In the genomic region with DNA sequence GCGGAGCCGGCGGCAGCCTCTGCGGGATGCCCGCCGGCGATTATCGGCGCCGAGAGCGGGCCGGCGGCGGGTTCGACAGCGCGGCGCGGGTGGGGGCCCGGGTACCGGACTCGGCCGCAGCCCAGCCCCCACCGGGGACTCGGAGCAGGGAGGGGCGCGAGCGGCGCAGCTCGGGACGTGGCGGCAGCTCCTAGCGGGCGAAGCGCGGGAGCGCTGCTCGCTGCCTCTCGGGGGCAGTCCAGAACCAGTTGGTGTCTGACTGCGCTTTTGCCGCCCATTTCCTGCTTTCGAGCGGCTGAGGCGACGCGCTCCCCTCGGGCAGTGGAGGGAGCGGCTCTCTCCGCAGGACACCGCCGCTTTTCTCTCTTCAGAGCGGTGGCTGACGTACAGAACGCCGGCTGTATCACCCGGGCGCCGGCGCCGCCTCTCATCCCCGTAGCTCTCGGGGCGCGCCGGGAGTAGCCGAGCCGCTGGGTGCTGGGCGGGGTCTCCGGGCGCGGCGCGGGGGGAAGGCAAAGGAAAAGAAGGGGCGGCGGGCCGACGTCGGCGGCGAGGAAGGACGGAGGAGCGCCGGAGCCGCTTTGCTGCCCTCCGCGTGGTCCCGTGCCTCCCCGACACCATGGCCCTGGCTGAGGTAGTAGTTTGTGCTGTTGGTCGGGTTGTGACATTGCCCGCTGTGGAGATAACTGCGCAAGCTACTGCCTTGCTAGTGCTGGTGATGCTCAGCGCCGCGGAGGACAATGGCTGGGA, we compare ENCODE assay signal across 8 cellular contexts.
A peak's percentile ranks its signal among the peaks of the same experiment; 100 is the strongest.
DNase-seq lines count a peak whose midpoint lies in the region; ATAC-seq and TF ChIP-seq lines count a peak whose summit lies in the region.

No MANE protein-coding gene starts in this region.

- RAD21 ChIA-PET in HCT116 (lab: Charles Lee; ENCODE audit: low non-redundant PET in 1 of 2, low total read pairs in 2 of 2, uncharacterized antibody in 2 of 2, unreplicated experiment in 2 of 2): interaction anchor here in 1 of 2 experiments (0.7 kb wide), 1 partner anchor 159 kb away, joined by 4 read pairs; no protein-coding TSS in a partner anchor

- H3K4me2 ChIP-seq in HCT116 (ENCODE audit: low read length) (peak overlapping the region; percentile 91), MM.1S (ENCODE audit: low read depth, low read length) (peak overlapping the region; percentile 56)

- H3K27me3 Mint-ChIP-seq in type B pancreatic cell: no peaks in the 10 kb centered on the region

- peak; percentile 43 for TF ChIP-seq POLR2A in HCT116 (IDR thresholded peaks at IDR 0.05; ENCODE audit: borderline replicate concordance, extremely low read depth, insufficient read depth, insufficient read length)

- H3K36me3 ChIP-seq in HCT116 (ENCODE audit: control insufficient read depth in 1 of 2, insufficient read depth in 2 of 2, low read length in 2 of 2): no peaks in the 10 kb centered on the region
- H3K36me3 ChIP-seq in MM.1S (replicated peaks; ENCODE audit: insufficient read depth, low read length): no peaks in the 10 kb centered on the region

- no peaks in the 10 kb centered on the region for H3K9me2 ChIP-seq in HCT116 (ENCODE audit: insufficient read depth)
- no peaks in the 10 kb centered on the region; the same call in 1 of the 2 replicates for H3K9me2 ChIP-seq in MM.1S (replicated peaks; ENCODE audit: insufficient read depth, low read length)

- peaks cover 25% of the 10 kb centered on the region for H3K4me1 Mint-ChIP-seq in type B pancreatic cell (ENCODE audit: unreplicated experiment)

- intact Hi-C loops in HCT116 (cut with micrococcal nuclease) (loop anchor here (1.0 to 10.0 kb wide), 4 partner anchors 122 to 338 kb away; a partner anchor contains a TSS), cardiac septum (cut with DNase I) (loop anchor here (2.0 to 5.0 kb wide), 3 partner anchors 30 to 192 kb away; no protein-coding TSS in a partner anchor)

- CTCF ChIA-PET in HCT116 (lab: Charles Lee): interaction anchor here (0.9 to 1.7 kb wide), 4 partner anchors 22 to 466 kb away, joined by 3 to 5 read pairs (median 4); no protein-coding TSS in a partner anchor

- peaks cover 29% of the 10 kb centered on the region for H3F3A ChIP-seq in MM.1S (ENCODE audit: insufficient read depth, low read length)

- H2AFZ ChIP-seq in HCT116 (ENCODE audit: low read depth, low read length, poor library complexity, severe bottlenecking) (no peak overlapping the region), MM.1S (ENCODE audit: low read length) (peak overlapping the region; percentile 92)

- H3K9me3 ChIP-seq in HCT116 (ENCODE audit: control insufficient read depth in 1 of 2, insufficient read depth in 1 of 2, low read depth in 1 of 2, low read length in 2 of 2) (no peaks in the 10 kb centered on the region), MM.1S (replicated peaks; ENCODE audit: insufficient read depth, low read length) (no peaks in the 10 kb centered on the region)

- peaks cover 26% of the 10 kb centered on the region for H3K79me2 ChIP-seq in HCT116 (ENCODE audit: insufficient read depth, low read length)
- H3K79me2 ChIP-seq in MM.1S (ENCODE audit: low read length): peaks cover 21% of the 10 kb centered on the region

- H3K27ac Mint-ChIP-seq in type B pancreatic cell: peak overlapping the region; percentile 100

- DNase-seq in GM10266 (ENCODE audit: extremely low spot score) (peak; percentile 79), HCT116 (ENCODE audit: low read depth, low spot score) (peak; percentile 51), MM.1S (peak; percentile 92), cardiac septum (ENCODE audit: low spot score) (peak; percentile 93), pons (ENCODE audit: low spot score) (peak; percentile 91), type B pancreatic cell (ENCODE audit: extremely low spot score, unreplicated experiment) (peak; percentile 91)
- peak; percentile 47 for DNase-seq in activated naive CD8-positive, alpha-beta T cell treated with anti-CD3 and anti-CD28 coated beads, Interleukin-2, amount 50 U/mL, for 16 hours (ENCODE audit: low read depth, low spot score)

- POLR2A ChIA-PET in HCT116 (lab: Charles Lee): interaction anchor here (0.8 to 1.4 kb wide), 4 partner anchors 10 to 191 kb away, joined by 3 to 7 read pairs (median 4); no protein-coding TSS in a partner anchor

- peak overlapping the region; percentile 72 to 79 for H3K4me3 ChIP-seq in HCT116 (replicated peaks in 1 of 2; ENCODE audit: low read depth in 1 of 2, low read length in 2 of 2)
- peak overlapping the region; percentile 75 for H3K4me3 ChIP-seq in MM.1S (ENCODE audit: low read length)

- TF ChIP-seq RAD21 in HCT116 (IDR thresholded peaks at IDR 0.05; ENCODE audit: low read depth): peak; percentile 63

- ATAC-seq in HCT116 (peak; percentile 85), SK-N-SH treated with all-trans-retinoic acid at 6 μM for 48 hours (peak; percentile 89)

- peak overlapping the region; percentile 92 for H3K4me3 Mint-ChIP-seq in type B pancreatic cell

- H3K9ac ChIP-seq in HCT116 (ENCODE audit: low read length): peak overlapping the region; percentile 93
- H3K9ac ChIP-seq in MM.1S (ENCODE audit: low read length): peak overlapping the region; percentile 100

- H3K27me3 ChIP-seq in HCT116 (ENCODE audit: insufficient read depth, low read length) (no peaks in the 10 kb centered on the region), MM.1S (replicated peaks; ENCODE audit: insufficient read depth, low read length) (no peaks in the 10 kb centered on the region)

- H4K20me1 ChIP-seq in HCT116 (ENCODE audit: insufficient read depth): no peaks in the 10 kb centered on the region
- H4K20me1 ChIP-seq in MM.1S (ENCODE audit: insufficient read depth, low read length): no peaks in the 10 kb centered on the region

- H3K27ac ChIP-seq in HCT116 (ENCODE audit: low read depth, low read length): peak overlapping the region; percentile 99
- peak overlapping the region; percentile 100 for H3K27ac ChIP-seq in MM.1S (ENCODE audit: low read length)

- H3K4me1 ChIP-seq in HCT116 (ENCODE audit: control insufficient read depth in 1 of 2, insufficient read depth in 2 of 2, low read length in 2 of 2) (peaks cover 11 to 36% of the 10 kb centered on the region in 2 experiments), MM.1S (ENCODE audit: low read length) (peaks cover 25% of the 10 kb centered on the region)

- TF ChIP-seq CTCF in GM10266 (IDR thresholded peaks at IDR 0.05; ENCODE audit: control insufficient read depth, insufficient read depth, low read depth, missing control alignments): peak; percentile 53
- TF ChIP-seq CTCF in HCT116 (IDR thresholded peaks at IDR 0.05 in 2 of 3, conservative IDR thresholded peaks at IDR 0.05 in 1 of 3; ENCODE audit: borderline replicate concordance in 1 of 3, insufficient read depth in 1 of 3, low read depth in 2 of 3, low read length in 2 of 3): peak in 1 of 3 experiments; percentile 25; a peak in 2 of 6 replicates
- peak; percentile 40 for TF ChIP-seq CTCF in MM.1S (IDR thresholded peaks at IDR 0.05; ENCODE audit: low read length)
- peak; percentile 72 for TF ChIP-seq CTCF in type B pancreatic cell (conservative IDR thresholded peaks at IDR 0.05)

- peaks cover 7% of the 10 kb centered on the region for H3K36me3 Mint-ChIP-seq in type B pancreatic cell

- H3K9me3 Mint-ChIP-seq in type B pancreatic cell: no peaks in the 10 kb centered on the region

- no TSS peak for BruUV-seq in HCT116 (replicated peaks; lab: Mats Ljungman, UMichigan)

TF ChIP-seq in HCT116, 20 proteins besides CTCF, POLR2A, EP300 and RAD21 (continues in another document):
- TF ChIP-seq ELF1 (IDR thresholded peaks at IDR 0.05; ENCODE audit: borderline replicate concordance, low read depth) (no peak), SP1 (IDR thresholded peaks at IDR 0.05; ENCODE audit: low read depth) (no peak), CBX3 (IDR thresholded peaks at IDR 0.05; ENCODE audit: low read depth) (peak; percentile 76; the same call in 1 of the 2 replicates), TCF7L2 (IDR thresholded peaks at IDR 0.05; ENCODE audit: borderline replicate concordance, extremely low read depth, insufficient read depth, insufficient read length) (peak; percentile 48), ZFX (IDR thresholded peaks at IDR 0.05) (peak; percentile 62)

TF ChIP-seq in SK-N-SH treated with all-trans-retinoic acid at 6 μM for 48 hours, 23 proteins besides CTCF, POLR2A, EP300 and RAD21:
- TF ChIP-seq GLIS3 (CRISPR knock-in tag; IDR thresholded peaks at IDR 0.05): 0 out of 2 replicates have a peak, but pooled peaks have one; percentile 5
- TF ChIP-seq ZNF8 (CRISPR knock-in tag; IDR thresholded peaks at IDR 0.05): no peak

Comparison
In these comparisons a context has a peak if more than half of its experiments do, and no peak if none do; other contexts are left out.
1. Peak in every context shown above with its lines: DNase-seq, ATAC-seq, H3K4me3 ChIP-seq and H3K27ac ChIP-seq.